ENCODE assay signal across 8 cellular contexts in the genomic region with DNA sequence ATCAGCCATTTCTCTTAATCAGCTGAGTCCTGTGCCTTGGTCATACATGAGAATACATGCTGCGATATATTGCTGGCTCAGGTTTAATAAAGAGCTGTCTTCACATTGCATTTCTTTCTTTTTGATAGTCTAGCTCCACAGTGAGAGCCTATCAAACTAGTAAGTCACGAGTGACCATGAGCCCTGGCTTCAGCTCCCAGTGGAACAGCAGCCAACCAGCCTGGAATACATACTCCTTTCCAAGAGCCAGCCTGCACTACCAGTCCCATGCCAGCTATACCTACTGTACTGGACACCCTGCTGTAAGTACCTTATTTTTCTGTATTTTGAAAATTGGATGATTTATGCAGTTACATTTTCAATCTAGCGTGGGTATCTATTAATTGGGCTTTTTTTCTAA.
DNase-seq lines count a peak whose midpoint lies in the region; ATAC-seq, FAIRE-seq and TF ChIP-seq lines count a peak whose summit lies in the region.
"Not testable (repeated sequence)": the region's sequence is repeated elsewhere in the genome, so short reads cannot be mapped to it uniquely, and the experiment has no call there.

No MANE protein-coding gene starts in this region.

- H3K4me3 ChIP-seq in astrocyte (ENCODE audit: insufficient read depth, low read depth, low read length); keratinocyte (ENCODE audit: control insufficient read depth in 2 of 3, extremely low read depth in 1 of 3, insufficient read depth in 2 of 3, low read depth in 1 of 3, low read length in 3 of 3): not testable (repeated sequence)
- H3K4me3 ChIP-seq in heart right ventricle: peak overlapping the region in 1 of 10 donors; percentile 6

- H3K27ac Mint-ChIP-seq in HFFc6 (peak overlapping the region; percentile 89; the same call in 1 of the 2 replicates), astrocyte (ENCODE audit: unreplicated experiment) (peak overlapping the region; percentile 58)
- peak overlapping the region; percentile 90 for H3K27ac Mint-ChIP-seq in activated CD4-positive, alpha-beta T cell treated with anti-CD3 and anti-CD28 coated beads, Interleukin-2, amount 10 ng/mL, durations not matched to agents 24 days and 14 days
- H3K27ac Mint-ChIP-seq in activated T-helper 2 cell treated with anti-CD3 and anti-CD28 coated beads, Interferon-gamma antibody, Interleukin-2, Interleukin-4, amounts not matched to agents 10 μg/mL and 5 μg/mL and 100 μg/mL, durations not matched to agents 14 hours and 24 hours and 36 hours: peak overlapping the region; percentile 61
- peak overlapping the region; percentile 77 for H3K27ac Mint-ChIP-seq in stimulated activated naive CD8-positive, alpha-beta T cell treated with anti-CD3 and anti-CD28 coated beads, Interleukin-15, Interleukin-2, amounts not matched to agents 100 ng/mL and 50 ng/mL, for 24 hours

- H3K27ac ChIP-seq in astrocyte (ENCODE audit: low read depth, low read length); keratinocyte (ENCODE audit: control insufficient read depth, insufficient read depth, low read length): not testable (repeated sequence)
- H3K27ac ChIP-seq in heart right ventricle: peak overlapping the region in 1 of 10 donors; percentile 11

- TF ChIP-seq POLR2A in GM12892 (IDR thresholded peaks at IDR 0.05; ENCODE audit: low read depth, low read length): not testable (repeated sequence)

- WGBS in heart right ventricle, 2 donors: 50 to 69% methylated on average over 3 of the region's 3 CpGs

- not testable (repeated sequence) for H3K9me3 ChIP-seq in astrocyte (ENCODE audit: insufficient read depth, low read depth, low read length); heart right ventricle; keratinocyte (ENCODE audit: control insufficient read depth, low read depth, low read length)

- not testable (repeated sequence) for TF ChIP-seq CTCF in HFFc6 (IDR thresholded peaks at IDR 0.05); astrocyte (IDR thresholded peaks at IDR 0.05; ENCODE audit: insufficient read depth, low read depth, low read length); heart right ventricle (IDR thresholded peaks at IDR 0.05); keratinocyte (optimal IDR thresholded peaks at IDR 0.05 in 1 of 3, IDR thresholded peaks at IDR 0.05 in 1 of 3, conservative IDR thresholded peaks at IDR 0.05 in 1 of 3; ENCODE audit: extremely low read depth in 1 of 3, insufficient read depth in 2 of 3, low read length in 3 of 3)

- H3K4me1 Mint-ChIP-seq in HFFc6 (ENCODE audit: low read depth) (peaks cover 64% of the 10 kb centered on the region), astrocyte (ENCODE audit: low read depth, unreplicated experiment) (peaks cover 40% of the 10 kb centered on the region)
- H3K4me1 Mint-ChIP-seq in activated CD4-positive, alpha-beta T cell treated with anti-CD3 and anti-CD28 coated beads, Interleukin-2, amount 10 ng/mL, durations not matched to agents 24 days and 14 days: peaks cover 22% of the 10 kb centered on the region
- H3K4me1 Mint-ChIP-seq in activated T-helper 2 cell treated with anti-CD3 and anti-CD28 coated beads, Interferon-gamma antibody, Interleukin-2, Interleukin-4, amounts not matched to agents 10 μg/mL and 5 μg/mL and 100 μg/mL, durations not matched to agents 14 hours and 24 hours and 36 hours (ENCODE audit: low read depth): peaks cover 35% of the 10 kb centered on the region
- H3K4me1 Mint-ChIP-seq in stimulated activated naive CD8-positive, alpha-beta T cell treated with anti-CD3 and anti-CD28 coated beads, Interleukin-15, Interleukin-2, amounts not matched to agents 100 ng/mL and 50 ng/mL, for 24 hours (ENCODE audit: low read depth): peaks cover 44% of the 10 kb centered on the region

- H2AFZ ChIP-seq in astrocyte (ENCODE audit: low read depth, low read length); keratinocyte (ENCODE audit: control insufficient read depth, low read length): not testable (repeated sequence)

- not testable (repeated sequence) for H3K79me2 ChIP-seq in astrocyte (ENCODE audit: insufficient read depth, low read length); keratinocyte (ENCODE audit: control insufficient read depth, insufficient read depth, low read length)

- peak in 7 of 8 donors; percentile 59 to 90 (median 84) for ATAC-seq in heart right ventricle

- not testable (repeated sequence) for H3K9me1 ChIP-seq in keratinocyte (ENCODE audit: control insufficient read depth, extremely low read depth, insufficient read depth, low read length)

- H3K27me3 Mint-ChIP-seq in HFFc6 (ENCODE audit: insufficient read depth); activated CD4-positive, alpha-beta T cell treated with anti-CD3 and anti-CD28 coated beads, Interleukin-2, amount 10 ng/mL, durations not matched to agents 24 days and 14 days; activated T-helper 2 cell treated with anti-CD3 and anti-CD28 coated beads, Interferon-gamma antibody, Interleukin-2, Interleukin-4, amounts not matched to agents 10 μg/mL and 5 μg/mL and 100 μg/mL, durations not matched to agents 14 hours and 24 hours and 36 hours (ENCODE audit: low read depth); astrocyte (ENCODE audit: low read depth, unreplicated experiment); stimulated activated naive CD8-positive, alpha-beta T cell treated with anti-CD3 and anti-CD28 coated beads, Interleukin-15, Interleukin-2, amounts not matched to agents 100 ng/mL and 50 ng/mL, for 24 hours: not testable (repeated sequence)

- not testable (repeated sequence) for H3K9ac ChIP-seq in astrocyte (ENCODE audit: low read length); keratinocyte (ENCODE audit: control insufficient read depth, extremely low read depth, insufficient read depth, low read length)

- H3K4me1 ChIP-seq in astrocyte (ENCODE audit: insufficient read depth, low read length): peaks cover 45% of the 10 kb centered on the region
- peaks cover 0 to 39% (median 13%) of the 10 kb centered on the region in 9 donors for H3K4me1 ChIP-seq in heart right ventricle
- H3K4me1 ChIP-seq in keratinocyte (ENCODE audit: control insufficient read depth, extremely low read depth, insufficient read depth, low read length): peaks cover 24% of the 10 kb centered on the region

- not testable (repeated sequence) for DNase-seq in GM12892 (ENCODE audit: insufficient read length); HFFc6; activated CD4-positive, alpha-beta T cell treated with anti-CD3 and anti-CD28 coated beads, Interleukin-2, amount 10 ng/mL, durations not matched to agents 24 days and 14 days; activated T-helper 2 cell treated with anti-CD3 and anti-CD28 coated beads, Interferon-gamma antibody, Interleukin-2, Interleukin-4, amounts not matched to agents 10 μg/mL and 5 μg/mL and 100 μg/mL, durations not matched to agents 14 hours and 24 hours and 36 hours (ENCODE audit: low spot score); astrocyte (ENCODE audit: low read depth); heart right ventricle; keratinocyte (ENCODE audit: low read depth, low spot score)

- FAIRE-seq in GM12892 (lab: Jason Lieb, UNC) (peak; percentile 62), astrocyte (lab: Jason Lieb, UNC) (peak; percentile 77), keratinocyte (lab: Jason Lieb, UNC) (peak; percentile 63)

- intact Hi-C loops in activated CD4-positive, alpha-beta T cell treated with anti-CD3 and anti-CD28 coated beads, Interleukin-2, amount 10 ng/mL, durations not matched to agents 24 days and 14 days (cut with micrococcal nuclease): loop anchor here (1.0 to 10.0 kb wide), 11 partner anchors 28 to 1892 kb away; no protein-coding TSS in a partner anchor
- intact Hi-C loops in activated T-helper 2 cell treated with anti-CD3 and anti-CD28 coated beads, Interferon-gamma antibody, Interleukin-2, Interleukin-4, amounts not matched to agents 10 μg/mL and 5 μg/mL and 100 μg/mL, durations not matched to agents 14 hours and 24 hours and 36 hours (cut with micrococcal nuclease): loop anchor here (1.0 to 10.0 kb wide), 5 partner anchors 29 to 838 kb away; a partner anchor contains a TSS
- intact Hi-C loops in heart right ventricle (cut with DNase I): loop anchor here in 2 of 10 donors (10.0 kb wide), 2 partner anchors 52 to 92 kb away; no protein-coding TSS in a partner anchor

- not testable (repeated sequence) for H4K20me1 ChIP-seq in astrocyte (ENCODE audit: insufficient read depth, low read length); keratinocyte (ENCODE audit: control insufficient read depth, extremely low read depth, insufficient read depth, low read length)

- not testable (repeated sequence) for H3K9me3 Mint-ChIP-seq in HFFc6; activated CD4-positive, alpha-beta T cell treated with anti-CD3 and anti-CD28 coated beads, Interleukin-2, amount 10 ng/mL, durations not matched to agents 24 days and 14 days; activated T-helper 2 cell treated with anti-CD3 and anti-CD28 coated beads, Interferon-gamma antibody, Interleukin-2, Interleukin-4, amounts not matched to agents 10 μg/mL and 5 μg/mL and 100 μg/mL, durations not matched to agents 14 hours and 24 hours and 36 hours; astrocyte (ENCODE audit: unreplicated experiment)
- peaks cover 12% of the 10 kb centered on the region for H3K9me3 Mint-ChIP-seq in stimulated activated naive CD8-positive, alpha-beta T cell treated with anti-CD3 and anti-CD28 coated beads, Interleukin-15, Interleukin-2, amounts not matched to agents 100 ng/mL and 50 ng/mL, for 24 hours

- dilution Hi-C loops in keratinocyte (cut with MboI; ENCODE audit: extremely low pct_ligation_motif_present, low sequenced_read_pairs): not testable (repeated sequence)

- H3K36me3 ChIP-seq in astrocyte (ENCODE audit: insufficient read depth, low read length); heart right ventricle; keratinocyte (ENCODE audit: control insufficient read depth in 2 of 2, extremely low read depth in 1 of 2, insufficient read depth in 2 of 2, low read length in 2 of 2): not testable (repeated sequence)

- H3K36me3 Mint-ChIP-seq in HFFc6 (ENCODE audit: low read depth); activated CD4-positive, alpha-beta T cell treated with anti-CD3 and anti-CD28 coated beads, Interleukin-2, amount 10 ng/mL, durations not matched to agents 24 days and 14 days (ENCODE audit: low read depth); activated T-helper 2 cell treated with anti-CD3 and anti-CD28 coated beads, Interferon-gamma antibody, Interleukin-2, Interleukin-4, amounts not matched to agents 10 μg/mL and 5 μg/mL and 100 μg/mL, durations not matched to agents 14 hours and 24 hours and 36 hours (ENCODE audit: low read depth); astrocyte (ENCODE audit: low read depth, unreplicated experiment); stimulated activated naive CD8-positive, alpha-beta T cell treated with anti-CD3 and anti-CD28 coated beads, Interleukin-15, Interleukin-2, amounts not matched to agents 100 ng/mL and 50 ng/mL, for 24 hours (ENCODE audit: low read depth): not testable (repeated sequence)

- H3K27me3 ChIP-seq in astrocyte (ENCODE audit: insufficient read depth, low read length); heart right ventricle; keratinocyte (ENCODE audit: control insufficient read depth, extremely low read depth, insufficient read depth, low read length): not testable (repeated sequence)

- H3K4me3 Mint-ChIP-seq in HFFc6: peak overlapping the region; percentile 86
- peak overlapping the region; percentile 53 for H3K4me3 Mint-ChIP-seq in activated CD4-positive, alpha-beta T cell treated with anti-CD3 and anti-CD28 coated beads, Interleukin-2, amount 10 ng/mL, durations not matched to agents 24 days and 14 days
- H3K4me3 Mint-ChIP-seq in activated T-helper 2 cell treated with anti-CD3 and anti-CD28 coated beads, Interferon-gamma antibody, Interleukin-2, Interleukin-4, amounts not matched to agents 10 μg/mL and 5 μg/mL and 100 μg/mL, durations not matched to agents 14 hours and 24 hours and 36 hours (ENCODE audit: low read depth); astrocyte (ENCODE audit: unreplicated experiment); stimulated activated naive CD8-positive, alpha-beta T cell treated with anti-CD3 and anti-CD28 coated beads, Interleukin-15, Interleukin-2, amounts not matched to agents 100 ng/mL and 50 ng/mL, for 24 hours: not testable (repeated sequence)

- not testable (repeated sequence) for H3K4me2 ChIP-seq in astrocyte (ENCODE audit: low read length); keratinocyte (ENCODE audit: control insufficient read depth, extremely low read depth, insufficient read depth, low read depth, low read length)
